In the genomic region with DNA sequence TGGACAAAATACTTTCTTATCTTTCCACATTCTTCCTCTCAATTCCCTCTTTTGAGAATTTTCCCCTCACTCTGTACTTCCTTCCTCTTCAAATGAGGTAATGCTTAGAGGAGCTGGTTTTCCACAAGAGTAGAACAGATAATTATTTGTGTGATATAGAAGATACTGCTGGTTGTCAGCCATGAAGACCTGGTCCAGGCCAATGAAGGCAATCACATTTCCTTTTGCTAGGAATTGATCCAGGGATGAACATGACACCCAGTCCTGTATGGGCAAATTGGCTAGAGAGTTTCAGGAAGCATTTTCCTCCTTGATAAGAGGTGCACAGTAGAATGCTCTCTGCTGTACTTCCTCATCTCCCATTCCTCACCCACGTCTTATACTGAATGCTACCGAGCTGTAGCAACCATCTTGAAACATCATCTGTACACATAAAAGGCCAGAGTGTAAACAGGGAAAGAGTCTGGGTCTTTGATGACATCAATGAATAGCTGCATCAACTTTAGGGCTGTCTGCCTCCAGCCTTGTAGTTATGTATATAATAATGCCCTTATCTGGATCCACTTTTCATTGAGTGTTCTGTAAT, we compare ENCODE assay signal across 14 cellular contexts.
DNase-seq lines count a peak whose midpoint lies in the region; ATAC-seq and TF ChIP-seq lines count a peak whose summit lies in the region.
"Had no signal": no experiment of that assay in that cellular context is flagged by ENCODE, and none has a peak within 500 bp of the region (broad histone marks: within the 10 kb centered on the region; RNA-seq: fewer than 3 reads in every experiment).

No MANE protein-coding gene starts in this region.

- CTCF ChIA-PET in activated CD8-positive, alpha-beta memory T cell treated with anti-CD3 and anti-CD28 coated beads, Interleukin-2, amount 10 ng/mL, durations not matched to agents 7 days and 5 days (lab: Charles Lee), result interaction anchor here (1.0 to 1.6 kb wide), 4 partner anchors 10 to 100 kb away, joined by 3 to 5 read pairs (median 4); no protein-coding TSS in a partner anchor
- CTCF ChIA-PET in activated CD4-positive, alpha-beta memory T cell treated with anti-CD3 and anti-CD28 coated beads for 36 hours (lab: Charles Lee), result interaction anchor here (1.2 to 1.5 kb wide), 2 partner anchors 37 to 101 kb away, joined by 3 to 5 read pairs; no protein-coding TSS in a partner anchor

- POLR2A ChIA-PET in activated CD4-positive, alpha-beta memory T cell treated with anti-CD3 and anti-CD28 coated beads for 36 hours (lab: Charles Lee), result interaction anchor here (1.1 to 2.0 kb wide), 3 partner anchors 80 to 100 kb away, joined by 3 to 6 read pairs (median 6); no protein-coding TSS in a partner anchor

- H3K36me3 ChIP-seq in spleen, result no peaks in the 10 kb centered on the region
- H3K36me3 ChIP-seq in BE2C, result peaks cover 10% of the 10 kb centered on the region

- H3K36me3 Mint-ChIP-seq in activated CD8-positive, alpha-beta memory T cell treated with anti-CD3 and anti-CD28 coated beads, Interleukin-2, amount 10 ng/mL, durations not matched to agents 7 days and 5 days, result peaks cover 54% of the 10 kb centered on the region
- H3K36me3 Mint-ChIP-seq in activated CD4-positive, alpha-beta memory T cell treated with anti-CD3 and anti-CD28 coated beads for 36 hours, result peaks cover 38% of the 10 kb centered on the region

- H3K9me3 ChIP-seq in spleen (no peaks in the 10 kb centered on the region), BE2C (no peaks in the 10 kb centered on the region)

- H3K4me1 Mint-ChIP-seq in activated CD8-positive, alpha-beta memory T cell treated with anti-CD3 and anti-CD28 coated beads, Interleukin-2, amount 10 ng/mL, durations not matched to agents 7 days and 5 days, result peaks cover 53% of the 10 kb centered on the region
- peaks cover 71% of the 10 kb centered on the region for H3K4me1 Mint-ChIP-seq in activated CD4-positive, alpha-beta memory T cell treated with anti-CD3 and anti-CD28 coated beads for 36 hours (ENCODE audit: low read depth)

- H3K4me3 ChIP-seq in HL-60 (replicated peaks; ENCODE audit: insufficient read depth, low read length) (no peak overlapping the region), spleen (no peak overlapping the region), BE2C (ENCODE audit: low read depth, low read length) (no peak overlapping the region)
- H3K4me3 ChIP-seq: SK-N-MC, skin epidermis had no signal

- TF ChIP-seq CTCF in HL-60 (IDR thresholded peaks at IDR 0.05; ENCODE audit: insufficient read depth, low read length), result no peak
- no peak for TF ChIP-seq CTCF in spleen (IDR thresholded peaks at IDR 0.05 in 8 of 11, conservative IDR thresholded peaks at IDR 0.05 in 3 of 11)
- no peak for TF ChIP-seq CTCF in BE2C (IDR thresholded peaks at IDR 0.05; ENCODE audit: low read depth, low read length)

- WGBS in spleen, 5 donors, result 24 to 74% (median 39%) methylated on average over 2 of the region's 2 CpGs

- H3K4me3 Mint-ChIP-seq in activated CD8-positive, alpha-beta memory T cell treated with anti-CD3 and anti-CD28 coated beads, Interleukin-2, amount 10 ng/mL, durations not matched to agents 7 days and 5 days, result no peak overlapping the region
- no peak overlapping the region for H3K4me3 Mint-ChIP-seq in activated CD4-positive, alpha-beta memory T cell treated with anti-CD3 and anti-CD28 coated beads for 36 hours

- H3K27ac ChIP-seq in HL-60 (replicated peaks), result peak overlapping the region; percentile 13; the same call in 1 of the 2 replicates
- peak overlapping the region in 5 of 8 donors; percentile 10 to 63 (median 39) for H3K27ac ChIP-seq in spleen
- H3K27ac ChIP-seq: SK-N-MC had no signal

- peaks cover 4% of the 10 kb centered on the region for H3K9me3 Mint-ChIP-seq in activated CD8-positive, alpha-beta memory T cell treated with anti-CD3 and anti-CD28 coated beads, Interleukin-2, amount 10 ng/mL, durations not matched to agents 7 days and 5 days (ENCODE audit: low read depth)
- H3K9me3 Mint-ChIP-seq in activated CD4-positive, alpha-beta memory T cell treated with anti-CD3 and anti-CD28 coated beads for 36 hours, result no peaks in the 10 kb centered on the region
- H3K9me3 Mint-ChIP-seq: naive thymus-derived CD8-positive, alpha-beta T cell had no signal

- no peak for TF ChIP-seq POLR2A in spleen (IDR thresholded peaks at IDR 0.05)

- H3K27ac Mint-ChIP-seq in activated CD8-positive, alpha-beta memory T cell treated with anti-CD3 and anti-CD28 coated beads, Interleukin-2, amount 10 ng/mL, durations not matched to agents 7 days and 5 days, result peak overlapping the region; percentile 55
- H3K27ac Mint-ChIP-seq in activated CD4-positive, alpha-beta memory T cell treated with anti-CD3 and anti-CD28 coated beads for 36 hours, result peak overlapping the region; percentile 96

- H3K4me1 ChIP-seq in spleen, result peaks cover 0 to 28% (median 16%) of the 10 kb centered on the region in 6 donors
- H3K4me1 ChIP-seq in BE2C, result peaks cover 13% of the 10 kb centered on the region

- ATAC-seq in activated CD8-positive, alpha-beta memory T cell treated with anti-CD3 and anti-CD28 coated beads, Interleukin-2, amount 10 ng/mL, durations not matched to agents 7 days and 5 days, result no peak
- ATAC-seq: naive thymus-derived CD8-positive, alpha-beta T cell had no signal

- H3K27me3 ChIP-seq in HL-60 (ENCODE audit: insufficient read depth, poor library complexity, severe bottlenecking) (no peaks in the 10 kb centered on the region), spleen (replicated peaks in 1 of 7) (no peaks in the 10 kb centered on the region), BE2C (no peaks in the 10 kb centered on the region)

- DNase-seq in activated CD8-positive, alpha-beta memory T cell treated with anti-CD3 and anti-CD28 coated beads, Interleukin-2, amount 10 ng/mL, durations not matched to agents 7 days and 5 days, result no peak
- no peak for DNase-seq in activated CD8-positive, alpha-beta memory T cell treated with anti-CD3 and anti-CD28 coated beads, Interleukin-2, amount 50 U/mL, for 4 hours
- peak in 1 of 2 experiments; percentile 41 for DNase-seq in HL-60 (ENCODE audit: low read depth in 1 of 2, low spot score in 1 of 2)
- no peak for DNase-seq in activated CD4-positive, alpha-beta memory T cell treated with anti-CD3 and anti-CD28 coated beads for 36 hours
- no peak for DNase-seq in spleen
- no peak for DNase-seq in stimulated activated CD4-positive, alpha-beta T cell treated with anti-CD3 and anti-CD28 coated beads, Interleukin-1b, Interleukin-23, amount 100 ng/mL, for 48 hours
- no peak for DNase-seq in NCI-H2171 treated with DMSO at 0.1 percent for 48 hours (lab: John Stamatoyannopoulos, UW)
- no peak for DNase-seq in BE2C
- DNase-seq: activated CD4-positive, alpha-beta T cell treated with anti-CD3 and anti-CD28 coated beads, Interleukin-2, amount 50 U/mL, for 48 hours; foreskin melanocyte; naive thymus-derived CD8-positive, alpha-beta T cell; NCI-H1048 had no signal

- H3K27me3 Mint-ChIP-seq in activated CD8-positive, alpha-beta memory T cell treated with anti-CD3 and anti-CD28 coated beads, Interleukin-2, amount 10 ng/mL, durations not matched to agents 7 days and 5 days, result no peaks in the 10 kb centered on the region
- H3K27me3 Mint-ChIP-seq in activated CD4-positive, alpha-beta memory T cell treated with anti-CD3 and anti-CD28 coated beads for 36 hours, result no peaks in the 10 kb centered on the region
- H3K27me3 Mint-ChIP-seq: naive thymus-derived CD8-positive, alpha-beta T cell had no signal

- intact Hi-C loops in activated CD4-positive, alpha-beta memory T cell treated with anti-CD3 and anti-CD28 coated beads for 36 hours (cut with micrococcal nuclease), result no loop called here
- intact Hi-C loops in spleen (cut with DNase I; ENCODE audit: low total_unique reads), result no loop called here
